16 cellular contexts compared by ENCODE assay signal in the genomic region with DNA sequence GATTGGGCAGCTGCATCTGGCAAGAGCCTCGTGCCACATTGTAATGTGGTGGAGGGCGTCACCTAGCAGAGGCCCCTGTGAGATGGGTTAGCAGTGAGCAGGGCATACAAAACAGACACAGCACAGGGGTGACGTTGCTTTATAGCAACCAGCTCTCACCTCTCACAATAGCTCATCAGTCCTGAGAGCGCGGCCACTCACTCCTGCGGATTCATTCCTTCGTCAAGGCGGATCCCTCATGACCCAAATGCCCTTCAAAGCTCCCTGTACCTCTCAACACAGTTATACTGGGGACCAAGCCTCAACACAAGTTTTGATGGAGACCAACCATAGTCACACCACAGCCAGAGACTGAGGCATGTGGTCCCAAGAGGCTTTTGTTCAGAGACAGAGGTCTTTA. TPM values are rescaled to one million over a fixed set of nuclear protein-coding genes. Genes with fewer than 3 reads are reported as not detected.
"Had no signal": no experiment of that assay in that cellular context is flagged by ENCODE, and none has a peak within 500 bp of the region (broad histone marks: within the 10 kb centered on the region; RNA-seq: fewer than 3 reads in every experiment).

No MANE protein-coding gene starts in this region.

- H3K27ac ChIP-seq: hepatocyte, left lung, neutrophil, right atrium auricular region, tibial artery had no signal

- H3K4me2 ChIP-seq: hepatocyte had no signal

- H3K9me3 Mint-ChIP-seq: activated naive CD4-positive, alpha-beta T cell treated with anti-CD3 and anti-CD28 coated beads, Interleukin-2, amount 50 U/mL, for 24 hours; naive thymus-derived CD4-positive, alpha-beta T cell had no signal

- FAIRE-seq: colon, endometrium, urothelium cell line had no signal

- H3K36me3 ChIP-seq: right atrium auricular region had no signal

- H3K27me3 Mint-ChIP-seq: activated naive CD4-positive, alpha-beta T cell treated with anti-CD3 and anti-CD28 coated beads, Interleukin-2, amount 50 U/mL, for 24 hours; naive thymus-derived CD4-positive, alpha-beta T cell had no signal

- H3K27me3 ChIP-seq: hepatocyte, left lung, neutrophil, right atrium auricular region, tibial artery had no signal

- H3K4me3 ChIP-seq: hepatocyte, left lung, right atrium auricular region, tibial artery had no signal

- DNase-seq: activated CD4-positive, CD25-positive, alpha-beta regulatory T cell treated with anti-CD3 and anti-CD28 coated beads, Interleukin-2, amount 50 U/mL, for 72 hours; amniotic stem cell; caudate nucleus; islet precursor cell; mammary epithelial cell had no signal

- H3K4me3 Mint-ChIP-seq: activated naive CD4-positive, alpha-beta T cell treated with anti-CD3 and anti-CD28 coated beads, Interleukin-2, amount 50 U/mL, for 24 hours; naive thymus-derived CD4-positive, alpha-beta T cell had no signal

- ATAC-seq: left lung; naive thymus-derived CD4-positive, alpha-beta T cell had no signal

- H3K9me3 ChIP-seq: left lung, neutrophil, right atrium auricular region, tibial artery had no signal

- H3K27ac Mint-ChIP-seq: activated naive CD4-positive, alpha-beta T cell treated with anti-CD3 and anti-CD28 coated beads, Interleukin-2, amount 50 U/mL, for 24 hours had no signal

- H2AFZ ChIP-seq: hepatocyte had no signal

RNA-seq across cellular contexts. Expression of a gene that starts 40.6 kb away (rescaled TPM):
- total RNA-seq: activated CD8-positive, alpha-beta memory T cell treated with anti-CD3 and anti-CD28 coated beads for 36 hours; right atrium auricular region had no signal
- polyA plus RNA-seq: naive thymus-derived CD4-positive, alpha-beta T cell had no signal
